ENCODE assay signal across 8 cellular contexts in the genomic region with DNA sequence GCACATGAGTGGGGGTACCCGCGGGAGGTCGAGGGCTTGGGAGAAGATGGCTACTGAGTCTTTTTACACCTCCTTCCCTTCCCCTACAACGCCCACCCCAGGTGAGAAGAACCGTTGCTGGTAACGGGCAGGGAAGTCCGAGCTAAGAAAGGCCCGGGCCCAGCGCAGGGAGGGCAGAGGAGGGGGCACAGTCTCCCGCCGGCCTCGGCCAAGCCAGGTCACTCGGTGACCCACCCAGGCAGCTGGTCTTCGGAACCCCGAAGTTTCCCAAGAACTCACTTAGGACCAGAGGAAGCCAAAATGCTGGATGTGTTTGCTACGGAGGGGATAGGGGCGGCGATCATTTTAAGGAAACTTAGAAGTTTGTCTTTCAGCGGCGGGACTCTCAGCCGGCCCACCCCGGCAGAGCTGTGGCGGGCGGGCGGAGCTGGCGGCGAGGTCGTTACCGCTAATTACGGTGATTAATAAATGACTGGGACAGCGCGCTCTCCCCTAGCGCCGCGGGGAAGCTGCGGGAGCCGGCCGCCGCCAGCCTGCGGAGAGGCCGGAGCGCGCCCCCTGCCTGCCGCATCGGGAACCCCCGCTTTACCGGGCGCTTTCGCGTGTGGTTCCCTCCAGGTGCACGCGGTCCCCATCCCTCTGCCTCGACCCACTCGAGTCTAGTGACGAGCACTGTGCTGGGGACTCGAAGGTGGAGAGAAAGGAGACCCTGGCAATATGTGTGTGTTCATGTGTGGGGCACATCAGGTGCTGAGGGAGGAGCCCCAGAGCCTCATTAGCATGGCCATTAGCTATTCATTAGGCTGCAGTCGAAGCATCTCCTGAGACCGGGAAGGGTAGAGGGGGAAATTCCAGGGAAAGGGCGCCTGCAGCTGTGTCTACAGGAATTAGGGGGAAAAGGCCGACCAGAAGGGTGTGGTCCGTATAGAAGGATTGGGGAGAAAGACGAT. TPM values are rescaled to one million over a fixed set of nuclear protein-coding genes. Genes with fewer than 3 reads are reported as not detected.
A peak's percentile ranks its signal among the peaks of the same experiment; 100 is the strongest.
DNase-seq lines count a peak whose midpoint lies in the region; ATAC-seq, FAIRE-seq and TF ChIP-seq lines count a peak whose summit lies in the region.

No MANE protein-coding gene starts in this region.

- no peak for FAIRE-seq in kidney (lab: Jason Lieb, UNC)

- intact Hi-C loops in CD8-positive, alpha-beta T cell (cut with DNase I, micrococcal nuclease) = loop anchor here (1.0 to 2.0 kb wide), 2 partner anchors 195 to 244 kb away; a partner anchor contains a TSS
- intact Hi-C loops in breast epithelium (cut with DNase I; ENCODE audit: low total_unique reads) = loop anchor here (5.0 kb wide), 1 partner anchor 1001 kb away; no protein-coding TSS in a partner anchor
- intact Hi-C loops in kidney (cut with DNase I) = no loop called here

- DNase-seq in CD8-positive, alpha-beta T cell = peak in 6 of 7 experiments; percentile 26 to 65 (median 46)
- DNase-seq in HEK293T (ENCODE audit: extremely low spot score) = peak; percentile 83
- peak; percentile 44 for DNase-seq in T-helper 9 cell
- no peak for DNase-seq in breast epithelium (ENCODE audit: low spot score in 2 of 2)
- peak; percentile 75 for DNase-seq in kidney
- DNase-seq in stimulated activated CD4-positive, alpha-beta T cell treated with anti-CD3 and anti-CD28 coated beads, TNF-alpha, amount 100 ng/mL, for 24 hours (ENCODE audit: low read depth in 3 of 3) = peak; percentile 13 to 55 (median 17)
- no peak for DNase-seq in NCI-H748 treated with DMSO at 0.1 percent for 48 hours (lab: John Stamatoyannopoulos, UW)

- H3K4me1 Mint-ChIP-seq in CD8-positive, alpha-beta T cell (ENCODE audit: low read depth) = peaks cover 43% of the 10 kb centered on the region

- H3K4me1 ChIP-seq in CD8-positive, alpha-beta T cell (ENCODE audit: insufficient read depth, low read length) = peaks cover 47% of the 10 kb centered on the region
- H3K4me1 ChIP-seq in breast epithelium = peaks cover 13 to 18% of the 10 kb centered on the region in 2 donors
- peaks cover 11 to 12% of the 10 kb centered on the region in 2 donors for H3K4me1 ChIP-seq in kidney (ENCODE audit: control insufficient read depth in 1 of 2, insufficient read depth in 1 of 2, low read depth in 1 of 2, low read length in 2 of 2)

- no peaks in the 10 kb centered on the region for H3K9me3 Mint-ChIP-seq in CD8-positive, alpha-beta T cell

- no peaks in the 10 kb centered on the region for H3K36me3 ChIP-seq in CD8-positive, alpha-beta T cell (ENCODE audit: insufficient read depth, low read length)
- no peaks in the 10 kb centered on the region for H3K36me3 ChIP-seq in breast epithelium
- H3K36me3 ChIP-seq in kidney (ENCODE audit: control insufficient read depth in 1 of 2, insufficient read depth in 2 of 2, low read length in 2 of 2) = no peaks in the 10 kb centered on the region

- peak overlapping the region; percentile 12 for H3K4me3 Mint-ChIP-seq in CD8-positive, alpha-beta T cell

- no peak overlapping the region for H3K27ac Mint-ChIP-seq in CD8-positive, alpha-beta T cell

- no peaks in the 10 kb centered on the region for H3K9me3 ChIP-seq in CD8-positive, alpha-beta T cell (ENCODE audit: low read length)
- no peaks in the 10 kb centered on the region for H3K9me3 ChIP-seq in breast epithelium
- no peaks in the 10 kb centered on the region for H3K9me3 ChIP-seq in kidney (ENCODE audit: control insufficient read depth in 1 of 2, low read length in 2 of 2)

- ATAC-seq in CD8-positive, alpha-beta T cell = peak; percentile 66
- no peak for ATAC-seq in GM21619 (IDR thresholded peaks at IDR 0.05; ENCODE audit: unreplicated experiment)

- CTCF ChIA-PET in CD8-positive, alpha-beta T cell (lab: Charles Lee) = interaction anchor here (0.7 to 2.8 kb wide), 23 partner anchors 10 to 276 kb away, joined by 3 to 13 read pairs (median 3); a partner anchor contains a TSS
- CTCF ChIA-PET in HEK293T (lab: Yijun Ruan, JAX) = interaction anchor here (0.7 to 3.0 kb wide), 23 partner anchors 9 to 286 kb away, joined by 3 to 24 read pairs (median 4); no protein-coding TSS in a partner anchor

- H3K27me3 ChIP-seq in CD8-positive, alpha-beta T cell (ENCODE audit: insufficient read depth, low read length) = peaks cover 62% of the 10 kb centered on the region
- peaks cover 14 to 94% of the 10 kb centered on the region in 2 donors for H3K27me3 ChIP-seq in breast epithelium

- H3K27me3 Mint-ChIP-seq in CD8-positive, alpha-beta T cell (ENCODE audit: low read depth) = peaks cover 86% of the 10 kb centered on the region

- H3K36me3 Mint-ChIP-seq in CD8-positive, alpha-beta T cell = no peaks in the 10 kb centered on the region

- no peak overlapping the region for H3K9ac ChIP-seq in kidney (ENCODE audit: low read length in 2 of 2)

- TF ChIP-seq POLR2A in breast epithelium (IDR thresholded peaks at IDR 0.05) = no peak

- POLR2A ChIA-PET in CD8-positive, alpha-beta T cell (lab: Charles Lee) = interaction anchor here (1.0 to 1.7 kb wide), 2 partner anchors 10 to 120 kb away, joined by 4 to 6 read pairs; no protein-coding TSS in a partner anchor
- POLR2A ChIA-PET in HEK293T (lab: Yijun Ruan, JAX) = interaction anchor here (1.2 to 3.0 kb wide), 4 partner anchors 10 to 197 kb away, joined by 3 to 23 read pairs (median 6); no protein-coding TSS in a partner anchor

- TF ChIP-seq CTCF in CD8-positive, alpha-beta T cell (IDR thresholded peaks at IDR 0.05) = peak; percentile 72
- TF ChIP-seq CTCF in breast epithelium (IDR thresholded peaks at IDR 0.05) = peak in 2 of 3 donors; percentile 34 to 44
- TF ChIP-seq CTCF in kidney (IDR thresholded peaks at IDR 0.05; ENCODE audit: borderline replicate concordance, extremely low read depth, insufficient read depth) = peak; percentile 36

- no peak overlapping the region for H3K27ac ChIP-seq in CD8-positive, alpha-beta T cell (ENCODE audit: low read depth, low read length)
- H3K27ac ChIP-seq in breast epithelium (no peak overlapping the region), kidney (ENCODE audit: low read depth in 2 of 2, low read length in 2 of 2) (no peak overlapping the region)

- peak overlapping the region; percentile 33 for H3K4me3 ChIP-seq in CD8-positive, alpha-beta T cell (ENCODE audit: low read depth, low read length)
- H3K4me3 ChIP-seq in breast epithelium (peak overlapping the region in 2 of 3 donors; percentile 28 to 56), kidney (ENCODE audit: low read length in 2 of 2) (no peak overlapping the region)

TF ChIP-seq in HEK293T, 16 proteins besides CTCF, POLR2A, EP300 and RAD21:
- peak; percentile 99 for TF ChIP-seq L3MBTL2 (conservative IDR thresholded peaks at IDR 0.05)
- no peak for TF ChIP-seq CTBP1 (IDR thresholded peaks at IDR 0.05; ENCODE audit: borderline replicate concordance)
- no peak for TF ChIP-seq SP1 (IDR thresholded peaks at IDR 0.05)
- TF ChIP-seq ZNF384 (IDR thresholded peaks at IDR 0.05) = no peak

RNA-seq across cellular contexts. Expression of a gene that starts 0.9 kb away (rescaled TPM):
- 10 to 100 TPM; 19.8 to 20.8 TPM for total RNA-seq in CD8-positive, alpha-beta T cell
- 10 to 100 TPM in 2 of 3 donors, 1 to 10 TPM in 1; 9.1 to 30.9 (median 15.4) TPM for total RNA-seq in breast epithelium
- total RNA-seq in kidney = 12.3 TPM
- polyA plus RNA-seq in kidney (ENCODE audit: insufficient read depth, low read depth, low replicate concordance) = 8.7 TPM

RNA-seq across cellular contexts. Expression of a gene that starts 31.5 kb away (rescaled TPM):
- not detected for total RNA-seq in CD8-positive, alpha-beta T cell
- 10 to 100 TPM; 11.9 to 30.5 (median 12.8) TPM for total RNA-seq in breast epithelium
- 29.5 TPM for total RNA-seq in kidney
- polyA plus RNA-seq in kidney (ENCODE audit: insufficient read depth, low read depth, low replicate concordance) = 12.8 TPM

RNA-seq across cellular contexts. Expression of a gene that starts 52.9 kb away (rescaled TPM):
- total RNA-seq in CD8-positive, alpha-beta T cell = not detected
- total RNA-seq in breast epithelium (not detected), kidney (not detected)
- polyA plus RNA-seq in kidney (ENCODE audit: insufficient read depth, low read depth, low replicate concordance) = not detected

Comparison
In these comparisons a context has a peak if more than half of its experiments do, and no peak if none do; other contexts are left out.
1. DNase-seq: peak in CD8-positive, alpha-beta T cell (6 of 7), HEK293T (single experiment), T-helper 9 cell (single experiment), kidney (single experiment) and stimulated activated CD4-positive, alpha-beta T cell treated with anti-CD3 and anti-CD28 coated beads, TNF-alpha, amount 100 ng/mL, for 24 hours (3 of 3); none in breast epithelium (0 of 2) and NCI-H748 treated with DMSO at 0.1 percent for 48 hours (single experiment).
2. H3K4me3 ChIP-seq: peak in CD8-positive, alpha-beta T cell (single experiment) and breast epithelium (2 of 3); none in kidney (0 of 2).
3. RNA of a gene that starts 31.5 kb away (total RNA-seq): 29.5 TPM in kidney (single experiment) and 11.9 to 30.5 TPM in breast epithelium; not detected in CD8-positive, alpha-beta T cell; every median in the first group is over 10 times any median in the second.
4. Peak in every context shown above with its lines, with median percentiles within 50 percentile points of each other: CTCF ChIP-seq.